In genomic region chr7:85226401-85227085, GRCh38 we compare ENCODE assay signal across 21 cellular contexts. TPM values are rescaled to one million over a fixed set of nuclear protein-coding genes. Genes with fewer than 3 reads are reported as not detected.
"Had no signal": no experiment of that assay in that cellular context is flagged by ENCODE, and none has a peak within 500 bp of the region (broad histone marks: within the 10 kb centered on the region; RNA-seq: fewer than 3 reads in every experiment).

No MANE protein-coding gene starts in this region.

- H3K27me3 ChIP-seq: ascending aorta, cardiac muscle cell, neural progenitor cell, upper lobe of left lung had no signal

- H3K4me1 ChIP-seq: ascending aorta, left ventricle myocardium inferior, neural progenitor cell, upper lobe of left lung had no signal

- H3K36me3 ChIP-seq: ascending aorta, cardiac muscle cell, left ventricle myocardium inferior, neural progenitor cell, upper lobe of left lung had no signal

- H3K4me1 Mint-ChIP-seq: activated CD4-positive, alpha-beta T cell treated with anti-CD3 and anti-CD28 coated beads, Interleukin-2, amount 10 ng/mL, durations not matched to agents 7 days and 5 days; neural progenitor cell had no signal

- H3K36me3 Mint-ChIP-seq: naive thymus-derived CD8-positive, alpha-beta T cell; neural progenitor cell had no signal

- H3K9me3 ChIP-seq: ascending aorta, left ventricle myocardium inferior, upper lobe of left lung had no signal

- H3K4me3 Mint-ChIP-seq: activated CD4-positive, alpha-beta T cell treated with anti-CD3 and anti-CD28 coated beads, Interleukin-2, amount 10 ng/mL, durations not matched to agents 7 days and 5 days; activated CD8-positive, alpha-beta T cell treated with anti-CD3 and anti-CD28 coated beads, Interleukin-2, amount 10 ng/mL, durations not matched to agents 7 days and 5 days; activated T-helper 1 cell treated with anti-CD3 and anti-CD28 coated beads, Interleukin-12 subunit alpha, Interleukin-12 subunit beta, Interleukin-2, Interleukin-4 antibody, amounts not matched to agents 30 ng/mL and 10 ng/mL and 1 ng/mL, durations not matched to agents 14 hours and 24 hours and 36 hours; naive thymus-derived CD8-positive, alpha-beta T cell; neural progenitor cell had no signal

- H3K4me3 ChIP-seq: ascending aorta, cardiac muscle cell, left ventricle myocardium inferior, neural progenitor cell, upper lobe of left lung had no signal

- H3K27ac Mint-ChIP-seq: activated CD4-positive, alpha-beta T cell treated with anti-CD3 and anti-CD28 coated beads, Interleukin-2, amount 10 ng/mL, durations not matched to agents 7 days and 5 days; activated CD8-positive, alpha-beta T cell treated with anti-CD3 and anti-CD28 coated beads, Interleukin-2, amount 10 ng/mL, durations not matched to agents 7 days and 5 days; activated T-helper 1 cell treated with anti-CD3 and anti-CD28 coated beads, Interleukin-12 subunit alpha, Interleukin-12 subunit beta, Interleukin-2, Interleukin-4 antibody, amounts not matched to agents 30 ng/mL and 10 ng/mL and 1 ng/mL, durations not matched to agents 14 hours and 24 hours and 36 hours; naive thymus-derived CD8-positive, alpha-beta T cell; neural progenitor cell had no signal

- H3K27me3 Mint-ChIP-seq: activated CD4-positive, alpha-beta T cell treated with anti-CD3 and anti-CD28 coated beads, Interleukin-2, amount 10 ng/mL, durations not matched to agents 7 days and 5 days; naive thymus-derived CD8-positive, alpha-beta T cell had no signal

- ATAC-seq: activated CD8-positive, alpha-beta T cell treated with anti-CD3 and anti-CD28 coated beads, Interleukin-2, amount 10 ng/mL, durations not matched to agents 7 days and 5 days; naive thymus-derived CD8-positive, alpha-beta T cell; sciatic nerve had no signal

- H3K27ac ChIP-seq: ascending aorta, cardiac muscle cell, left ventricle myocardium inferior, neural progenitor cell, upper lobe of left lung, VCaP had no signal

- H3K9me3 Mint-ChIP-seq: activated CD4-positive, alpha-beta T cell treated with anti-CD3 and anti-CD28 coated beads, Interleukin-2, amount 10 ng/mL, durations not matched to agents 7 days and 5 days; activated T-helper 1 cell treated with anti-CD3 and anti-CD28 coated beads, Interleukin-12 subunit alpha, Interleukin-12 subunit beta, Interleukin-2, Interleukin-4 antibody, amounts not matched to agents 30 ng/mL and 10 ng/mL and 1 ng/mL, durations not matched to agents 14 hours and 24 hours and 36 hours; neural progenitor cell had no signal

- DNase-seq: activated CD4-positive, alpha-beta T cell treated with anti-CD3 and anti-CD28 coated beads, Interleukin-2, amount 10 ng/mL, durations not matched to agents 7 days and 5 days; activated CD4-positive, CD25-positive, alpha-beta regulatory T cell treated with anti-CD3 and anti-CD28 coated beads, Interleukin-2, amount 50 U/mL, for 72 hours; activated CD8-positive, alpha-beta T cell treated with anti-CD3 and anti-CD28 coated beads, Interleukin-2, amount 10 ng/mL, durations not matched to agents 7 days and 5 days; activated gamma-delta T cell; activated naive CD4-positive, alpha-beta T cell treated with anti-CD3 and anti-CD28 coated beads, Interleukin-2, amount 50 U/mL, for 16 hours; erythroblast; foreskin melanocyte; hypothalamus; left ventricle myocardium inferior; naive thymus-derived CD8-positive, alpha-beta T cell; small intestine; stimulated activated CD4-positive, alpha-beta T cell treated with anti-CD3 and anti-CD28 coated beads, Interleukin-15, amount 100 ng/mL, for 24 hours; stimulated activated naive CD4-positive, alpha-beta T cell treated with Interleukin-2 at 50 U/mL for 16 hours; upper lobe of left lung had no signal

RNA-seq across cellular contexts. Expression of gene SEMA3D, which starts 39.7 kb away (rescaled TPM):
- total RNA-seq: activated CD4-positive, alpha-beta T cell treated with anti-CD3 and anti-CD28 coated beads, Interleukin-2, amount 10 ng/mL, durations not matched to agents 7 days and 5 days; activated CD8-positive, alpha-beta T cell treated with anti-CD3 and anti-CD28 coated beads, Interleukin-2, amount 10 ng/mL, durations not matched to agents 7 days and 5 days; naive thymus-derived CD8-positive, alpha-beta T cell; T-helper 2 cell treated with Interferon-gamma antibody and Interleukin-4, amounts not matched to agents 100 ng/mL and 5 ng/mL, for 36 hours had no signal
